In the genomic region with DNA sequence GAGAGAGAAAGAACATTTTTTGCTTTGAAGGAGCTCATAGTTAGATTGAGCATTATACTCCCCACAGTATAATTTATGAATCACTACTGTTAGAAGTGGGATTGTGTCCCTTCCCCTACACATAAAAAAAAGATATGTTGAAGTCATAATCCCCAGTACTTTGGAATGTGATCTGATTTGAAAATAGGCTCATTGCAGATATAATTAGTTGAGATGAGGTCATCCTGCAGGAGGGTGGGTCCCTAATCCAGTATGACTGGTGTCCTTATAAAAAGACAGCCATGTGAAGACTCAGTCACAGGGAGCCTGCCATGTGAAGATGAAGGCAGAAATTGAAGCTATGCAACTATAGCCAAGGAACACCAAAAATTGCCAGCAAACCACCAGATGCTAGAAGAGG, we compare ENCODE assay signal across 1 cellular context.
A peak's percentile ranks its signal among the peaks of the same experiment; 100 is the strongest.
TF ChIP-seq lines count a peak whose summit lies in the region.

No MANE protein-coding gene starts in this region.

TF ChIP-seq in HEK293, 187 proteins besides CTCF, POLR2A, EP300 and RAD21 (continued from another document):
- TF ChIP-seq, protein P1, sequence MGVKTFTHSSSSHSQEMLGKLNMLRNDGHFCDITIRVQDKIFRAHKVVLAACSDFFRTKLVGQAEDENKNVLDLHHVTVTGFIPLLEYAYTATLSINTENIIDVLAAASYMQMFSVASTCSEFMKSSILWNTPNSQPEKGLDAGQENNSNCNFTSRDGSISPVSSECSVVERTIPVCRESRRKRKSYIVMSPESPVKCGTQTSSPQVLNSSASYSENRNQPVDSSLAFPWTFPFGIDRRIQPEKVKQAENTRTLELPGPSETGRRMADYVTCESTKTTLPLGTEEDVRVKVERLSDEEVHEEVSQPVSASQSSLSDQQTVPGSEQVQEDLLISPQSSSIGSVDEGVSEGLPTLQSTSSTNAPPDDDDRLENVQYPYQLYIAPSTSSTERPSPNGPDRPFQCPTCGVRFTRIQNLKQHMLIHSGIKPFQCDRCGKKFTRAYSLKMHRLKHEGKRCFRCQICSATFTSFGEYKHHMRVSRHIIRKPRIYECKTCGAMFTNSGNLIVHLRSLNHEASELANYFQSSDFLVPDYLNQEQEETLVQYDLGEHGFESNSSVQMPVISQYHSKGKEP (tag by site-specific recombination; IDR thresholded peaks at IDR 0.05), result no peak
- 0 out of 2 replicates have a peak, but pooled peaks have one; percentile 17 for TF ChIP-seq PRDM6 (tag by site-specific recombination; IDR thresholded peaks at IDR 0.05)
- TF ChIP-seq, protein P2, sequence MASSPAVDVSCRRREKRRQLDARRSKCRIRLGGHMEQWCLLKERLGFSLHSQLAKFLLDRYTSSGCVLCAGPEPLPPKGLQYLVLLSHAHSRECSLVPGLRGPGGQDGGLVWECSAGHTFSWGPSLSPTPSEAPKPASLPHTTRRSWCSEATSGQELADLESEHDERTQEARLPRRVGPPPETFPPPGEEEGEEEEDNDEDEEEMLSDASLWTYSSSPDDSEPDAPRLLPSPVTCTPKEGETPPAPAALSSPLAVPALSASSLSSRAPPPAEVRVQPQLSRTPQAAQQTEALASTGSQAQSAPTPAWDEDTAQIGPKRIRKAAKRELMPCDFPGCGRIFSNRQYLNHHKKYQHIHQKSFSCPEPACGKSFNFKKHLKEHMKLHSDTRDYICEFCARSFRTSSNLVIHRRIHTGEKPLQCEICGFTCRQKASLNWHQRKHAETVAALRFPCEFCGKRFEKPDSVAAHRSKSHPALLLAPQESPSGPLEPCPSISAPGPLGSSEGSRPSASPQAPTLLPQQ (tag by site-specific recombination; IDR thresholded peaks at IDR 0.05), result peak; percentile 84
- TF ChIP-seq ZNF621 (tag by site-specific recombination; IDR thresholded peaks at IDR 0.05), result no peak
- TF ChIP-seq ZNF292 (tag by site-specific recombination; IDR thresholded peaks at IDR 0.05; ENCODE audit: borderline replicate concordance, low read depth), result no peak
- 0 out of 2 replicates have a peak, but pooled peaks have one; percentile 57 for TF ChIP-seq KLF17 (tag by site-specific recombination; IDR thresholded peaks at IDR 0.05)
- no peak for TF ChIP-seq HOXD13 (CRISPR knock-in tag; IDR thresholded peaks at IDR 0.05; ENCODE audit: borderline replicate concordance)
- TF ChIP-seq KLF7 (tag by site-specific recombination; IDR thresholded peaks at IDR 0.05; ENCODE audit: borderline replicate concordance), result no peak
- TF ChIP-seq ZNF132 (tag by site-specific recombination; IDR thresholded peaks at IDR 0.05; ENCODE audit: borderline replicate concordance), result no peak
- TF ChIP-seq ZFP37 (tag by site-specific recombination; IDR thresholded peaks at IDR 0.05), result no peak
- TF ChIP-seq ZNF544 (tag by site-specific recombination; IDR thresholded peaks at IDR 0.05), result no peak
- TF ChIP-seq ZNF280C (tag by site-specific recombination; IDR thresholded peaks at IDR 0.05), result no peak
- no peak for TF ChIP-seq ZNF140 (tag by site-specific recombination; IDR thresholded peaks at IDR 0.05)
- TF ChIP-seq ZBTB17 (tag by site-specific recombination; IDR thresholded peaks at IDR 0.05), result no peak
- no peak for TF ChIP-seq ZNF514 (tag by site-specific recombination; IDR thresholded peaks at IDR 0.05)
- TF ChIP-seq ZFHX2 (tag by site-specific recombination; conservative IDR thresholded peaks at IDR 0.05), result no peak
- no peak for TF ChIP-seq AEBP2 (tag by site-specific recombination; IDR thresholded peaks at IDR 0.05; ENCODE audit: borderline replicate concordance)
- no peak for TF ChIP-seq ZNF433 (tag by site-specific recombination; IDR thresholded peaks at IDR 0.05; ENCODE audit: low read depth)
